8 cellular contexts compared by ENCODE assay signal in genomic region chr1:62784509-62785365, GRCh38. TPM values are rescaled to one million over a fixed set of nuclear protein-coding genes. Genes with fewer than 3 reads are reported as not detected.
DNase-seq lines count a peak whose midpoint lies in the region; ATAC-seq and TF ChIP-seq lines count a peak whose summit lies in the region.

No MANE protein-coding gene starts in this region.

- H3K4me1 ChIP-seq in OCI-LY1 (ENCODE audit: insufficient read depth, low read length, severe bottlenecking) (peaks cover 30% of the 10 kb centered on the region), neutrophil (ENCODE audit: control insufficient read depth in 1 of 2, insufficient read depth in 1 of 2, low read depth in 1 of 2, low read length in 1 of 2) (peaks cover 9 to 14% of the 10 kb centered on the region in 2 experiments)

- H3K27ac ChIP-seq in 22Rv1, result peak overlapping the region; percentile 84
- peak overlapping the region; percentile 82 for H3K27ac ChIP-seq in OCI-LY1 (ENCODE audit: low read depth, low read length, poor library complexity, severe bottlenecking)
- H3K27ac ChIP-seq in neutrophil, result peak overlapping the region; percentile 88

- peaks cover 47% of the 10 kb centered on the region for H3K79me2 ChIP-seq in OCI-LY1 (ENCODE audit: insufficient read depth, low read length)

- no peaks in the 10 kb centered on the region for H3K9me2 ChIP-seq in OCI-LY1 (ENCODE audit: low read depth, low read length)

- TF ChIP-seq CTCF in 22Rv1 (IDR thresholded peaks at IDR 0.05) (no peak), GM13977 (IDR thresholded peaks at IDR 0.05; ENCODE audit: extremely low read depth, insufficient read depth, missing control alignments) (no peak), OCI-LY1 (IDR thresholded peaks at IDR 0.05; ENCODE audit: low read length) (no peak), epithelial cell of proximal tubule (conservative IDR thresholded peaks at IDR 0.05; ENCODE audit: low read depth, low read length) (no peak), neutrophil (IDR thresholded peaks at IDR 0.05) (no peak)

- H2AFZ ChIP-seq in OCI-LY1 (ENCODE audit: low read length), result 0 out of 2 replicates have a peak overlapping the region, but pooled peaks have one; percentile 48

- ATAC-seq in HG02938 (IDR thresholded peaks at IDR 0.05; ENCODE audit: unreplicated experiment), result peak; percentile 30

- H3K9ac ChIP-seq in OCI-LY1 (ENCODE audit: low read length), result peak overlapping the region; percentile 94

- H3K9me3 ChIP-seq in OCI-LY1 (ENCODE audit: low read length) (no peaks in the 10 kb centered on the region), neutrophil (no peaks in the 10 kb centered on the region)

- H3F3A ChIP-seq in OCI-LY1 (ENCODE audit: insufficient read depth, low read length), result no peaks in the 10 kb centered on the region

- no peaks in the 10 kb centered on the region for H3K36me3 ChIP-seq in OCI-LY1 (ENCODE audit: insufficient read depth, low read length)
- no peaks in the 10 kb centered on the region for H3K36me3 ChIP-seq in neutrophil

- peak overlapping the region; percentile 87 for H3K4me3 ChIP-seq in OCI-LY1 (ENCODE audit: low read depth, low read length, poor library complexity, severe bottlenecking)
- peak overlapping the region; percentile 71 for H3K4me3 ChIP-seq in epithelial cell of proximal tubule (ENCODE audit: low read depth, low read length)
- peak overlapping the region; percentile 96 to 98 for H3K4me3 ChIP-seq in neutrophil (ENCODE audit: low read depth in 1 of 2, low read length in 1 of 2)

- H3K27me3 ChIP-seq in OCI-LY1 (ENCODE audit: insufficient read depth, low read length), result no peaks in the 10 kb centered on the region
- H3K27me3 ChIP-seq in neutrophil, result peaks cover 26% of the 10 kb centered on the region

- H3K4me2 ChIP-seq in OCI-LY1 (ENCODE audit: low read length), result peak overlapping the region; percentile 88

- DNase-seq in GM13977 (ENCODE audit: low spot score) (peak; percentile 34), epithelial cell of proximal tubule (ENCODE audit: low read depth) (no peak), NCI-H1048 (lab: John Stamatoyannopoulos, UW) (no peak), ureter (ENCODE audit: low spot score) (no peak)

- no peaks in the 10 kb centered on the region for H4K20me1 ChIP-seq in OCI-LY1 (ENCODE audit: insufficient read depth, low read length)

- in situ Hi-C loops in GM13977 (cut with MboI; ENCODE audit: low pct_unique_long_range_greater_than_20kb, low sequenced_read_pairs, unreplicated experiment), result no loop called here

RNA-seq across cellular contexts. Expression of gene ATG4C, which starts 0.8 kb away (rescaled TPM):
- total RNA-seq in epithelial cell of proximal tubule (7.1 and 8.0 TPM in 2 replicates), ureter (6.5 TPM)
